Comparison of ENCODE assay signal across 27 cellular contexts in genomic region chr4:30924521-30924920, GRCh38.
"Had no signal": no experiment of that assay in that cellular context is flagged by ENCODE, and none has a peak within 500 bp of the region (broad histone marks: within the 10 kb centered on the region; RNA-seq: fewer than 3 reads in every experiment).

No MANE protein-coding gene starts in this region.

- H3K4me1 Mint-ChIP-seq: activated naive CD4-positive, alpha-beta T cell treated with anti-CD3 and anti-CD28 coated beads, Interleukin-2, amount 50 U/mL, for 24 hours; T-helper 17 cell had no signal

- ATAC-seq: activated CD8-positive, alpha-beta T cell treated with anti-CD3 and anti-CD28 coated beads, Interleukin-2, amount 10 ng/mL, durations not matched to agents 7 days and 5 days; T-helper 17 cell; WTC11 had no signal

- H3K4me3 Mint-ChIP-seq: activated CD8-positive, alpha-beta T cell treated with anti-CD3 and anti-CD28 coated beads, Interleukin-2, amount 10 ng/mL, durations not matched to agents 7 days and 5 days; activated naive CD4-positive, alpha-beta T cell treated with anti-CD3 and anti-CD28 coated beads, Interleukin-2, amount 50 U/mL, for 24 hours; activated T-cell treated with anti-CD3 and anti-CD28 coated beads, Interleukin-2, amount 50 U/mL, for 24 hours; activated T-helper 1 cell treated with anti-CD3 and anti-CD28 coated beads, Interleukin-12 subunit alpha, Interleukin-12 subunit beta, Interleukin-2, Interleukin-4 antibody, amounts not matched to agents 30 ng/mL and 10 ng/mL and 1 ng/mL, durations not matched to agents 14 hours and 24 hours and 36 hours; T-helper 17 cell; WTC11 had no signal

- H3K36me3 Mint-ChIP-seq: activated naive CD4-positive, alpha-beta T cell treated with anti-CD3 and anti-CD28 coated beads, Interleukin-2, amount 50 U/mL, for 24 hours; WTC11 had no signal

- H3K36me3 ChIP-seq: brain microvascular endothelial cell had no signal

- H3K4me3 ChIP-seq: cardiac muscle cell had no signal

- H3K27me3 ChIP-seq: brain microvascular endothelial cell, cardiac muscle cell had no signal

- H3K27ac Mint-ChIP-seq: activated CD8-positive, alpha-beta T cell treated with anti-CD3 and anti-CD28 coated beads, Interleukin-2, amount 10 ng/mL, durations not matched to agents 7 days and 5 days; activated naive CD4-positive, alpha-beta T cell treated with anti-CD3 and anti-CD28 coated beads, Interleukin-2, amount 50 U/mL, for 24 hours; activated T-cell treated with anti-CD3 and anti-CD28 coated beads, Interleukin-2, amount 50 U/mL, for 24 hours; activated T-helper 1 cell treated with anti-CD3 and anti-CD28 coated beads, Interleukin-12 subunit alpha, Interleukin-12 subunit beta, Interleukin-2, Interleukin-4 antibody, amounts not matched to agents 30 ng/mL and 10 ng/mL and 1 ng/mL, durations not matched to agents 14 hours and 24 hours and 36 hours; T-helper 17 cell; WTC11 had no signal

- H3K27ac ChIP-seq: brain microvascular endothelial cell, cardiac muscle cell, KMS-11 had no signal

- DNase-seq: activated CD4-positive, alpha-beta T cell treated with anti-CD3 and anti-CD28 coated beads for 48 hours; activated CD4-positive, alpha-beta T cell treated with anti-CD3 and anti-CD28 coated beads, Interleukin-2, amount 50 U/mL, for 4 hours; activated CD4-positive, CD25-positive, alpha-beta regulatory T cell treated with anti-CD3 and anti-CD28 coated beads, Interleukin-2, amount 50 U/mL, for 72 hours; activated CD8-positive, alpha-beta T cell treated with anti-CD3 and anti-CD28 coated beads, Interleukin-2, amount 10 ng/mL, durations not matched to agents 7 days and 5 days; activated effector memory CD4-positive, alpha-beta T cell treated with Interleukin-2 at 50 U/mL for 16 hours; activated naive CD4-positive, alpha-beta T cell; activated T-cell treated with anti-CD3 and anti-CD28 coated beads, Interleukin-2, amount 50 U/mL, for 24 hours; amygdala; brain microvascular endothelial cell; cerebellar nuclear complex; MM.1S; NCI-H1105 treated with DMSO at 0.1 percent for 48 hours; NCI-H1436 treated with DMSO at 0.1 percent for 48 hours; NCI-H187; NCI-H2081 treated with DMSO at 0.1 percent for 48 hours; NCI-H2171; NCI-H226; NCI-H526 treated with DMSO at 0.1 percent for 48 hours; NCI-H82; SIG-M5; T-helper 17 cell; T-helper 9 cell had no signal

- H3K9ac ChIP-seq: KMS-11 had no signal

- H3K27me3 Mint-ChIP-seq: activated naive CD4-positive, alpha-beta T cell treated with anti-CD3 and anti-CD28 coated beads, Interleukin-2, amount 50 U/mL, for 24 hours; activated T-cell treated with anti-CD3 and anti-CD28 coated beads, Interleukin-2, amount 50 U/mL, for 24 hours; T-helper 17 cell had no signal

- H3K9me3 Mint-ChIP-seq: activated naive CD4-positive, alpha-beta T cell treated with anti-CD3 and anti-CD28 coated beads, Interleukin-2, amount 50 U/mL, for 24 hours; activated T-helper 1 cell treated with anti-CD3 and anti-CD28 coated beads, Interleukin-12 subunit alpha, Interleukin-12 subunit beta, Interleukin-2, Interleukin-4 antibody, amounts not matched to agents 30 ng/mL and 10 ng/mL and 1 ng/mL, durations not matched to agents 14 hours and 24 hours and 36 hours had no signal

- H3K4me2 ChIP-seq: KMS-11 had no signal
